ENCODE assay signal across 7 cellular contexts in the genomic region with DNA sequence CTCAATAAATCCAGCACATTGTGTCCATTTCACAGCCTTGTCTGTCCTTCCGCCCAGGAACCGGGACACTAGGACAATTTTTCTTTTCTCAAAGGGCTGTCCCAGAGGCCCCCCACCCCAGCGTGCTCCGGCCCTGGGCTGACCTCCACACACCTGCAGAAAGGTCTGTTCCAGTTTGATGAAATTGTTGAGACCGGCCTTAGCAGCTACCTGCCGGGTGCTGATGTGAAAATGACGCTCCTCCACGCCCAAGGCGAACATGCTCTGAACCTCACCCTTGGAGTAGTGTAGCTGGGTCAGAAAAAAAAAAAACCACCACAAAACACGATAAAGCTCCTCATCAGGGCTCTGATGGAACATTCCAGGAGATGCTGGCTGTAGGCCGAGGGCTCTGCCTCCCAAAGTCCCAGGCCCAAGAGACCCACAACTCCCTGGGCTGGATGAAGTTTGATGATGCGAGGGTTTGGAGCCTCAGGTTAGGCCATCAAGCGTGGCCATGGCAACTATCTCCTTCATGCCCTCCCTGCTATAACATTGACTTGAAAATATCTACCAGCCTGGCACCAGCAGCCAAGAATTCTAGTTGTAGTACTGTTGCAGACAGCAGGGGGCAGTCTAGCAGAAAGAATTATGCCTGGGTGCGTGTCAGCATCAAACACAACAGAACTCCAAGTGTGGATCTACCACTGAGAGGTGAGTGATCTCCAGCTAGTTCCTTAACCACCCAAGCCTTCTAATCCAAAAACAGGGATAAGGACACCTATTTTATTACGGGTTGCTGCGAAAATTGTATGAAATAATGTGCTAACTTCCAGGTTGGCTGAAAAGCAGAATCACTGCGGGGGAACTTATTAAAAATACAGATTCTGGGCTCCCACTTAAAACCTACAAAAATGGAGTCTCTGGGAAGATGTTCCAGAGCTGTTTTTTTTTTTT.
A peak's percentile ranks its signal among the peaks of the same experiment; 100 is the strongest.
DNase-seq lines count a peak whose midpoint lies in the region; FAIRE-seq and TF ChIP-seq lines count a peak whose summit lies in the region.

No MANE protein-coding gene starts in this region.

- FAIRE-seq in TTC549 (lab: Jason Lieb, UNC), result peak; percentile 3

- H3K4me3 ChIP-seq in GM12864 (ENCODE audit: low read depth, low read length) (no peak overlapping the region), brain microvascular endothelial cell (ENCODE audit: low read depth, low read length) (no peak overlapping the region)

- in situ Hi-C loops in brain microvascular endothelial cell (cut with HindIII; ENCODE audit: low pct_ligation_motif_present, low sequenced_read_pairs), result no loop called here

- TF ChIP-seq CTCF in GM12864 (IDR thresholded peaks at IDR 0.05; ENCODE audit: low read depth, low read length, missing control alignments) (peak; percentile 67), brain microvascular endothelial cell (IDR thresholded peaks at IDR 0.05; ENCODE audit: low read depth, low read length, missing control alignments) (peak; percentile 84)

- peak; percentile 38 for DNase-seq in GM12864 (ENCODE audit: low read depth)
- DNase-seq in NCI-H146 treated with DMSO at 0.1 percent for 48 hours (lab: John Stamatoyannopoulos, UW; ENCODE audit: unreplicated experiment), result peak; percentile 75
- peak; percentile 76 for DNase-seq in brain microvascular endothelial cell
- peak; percentile 56 for DNase-seq in inferior parietal cortex (ENCODE audit: extremely low spot score)
- peak; percentile 13 to 38 for DNase-seq in stimulated activated CD4-positive, alpha-beta T cell treated with anti-CD3 and anti-CD28 coated beads, Interleukin-1b, Interleukin-23, amount 100 ng/mL, for 1 hour (ENCODE audit: low read depth in 2 of 2)
- no peak for DNase-seq in DMS153 (lab: John Stamatoyannopoulos, UW)

- no peaks in the 10 kb centered on the region for H3K27me3 ChIP-seq in brain microvascular endothelial cell (replicated peaks)

- no peak overlapping the region for H3K27ac ChIP-seq in brain microvascular endothelial cell

- H3K36me3 ChIP-seq in brain microvascular endothelial cell (replicated peaks), result no peaks in the 10 kb centered on the region
